ENCODE assay signal across 28 cellular contexts in genomic region chr5:167577616-167578015, GRCh38.
"Had no signal": no experiment of that assay in that cellular context is flagged by ENCODE, and none has a peak within 500 bp of the region (broad histone marks: within the 10 kb centered on the region; RNA-seq: fewer than 3 reads in every experiment).

No MANE protein-coding gene starts in this region.

- H3K36me3 Mint-ChIP-seq: naive thymus-derived CD4-positive, alpha-beta T cell; stimulated activated effector memory CD8-positive, alpha-beta T cell treated with anti-CD3 and anti-CD28 coated beads, Interleukin-12 subunit alpha, Interleukin-12 subunit beta, amount 100 ng/mL, for 72 hours had no signal

- H3K27ac Mint-ChIP-seq: naive thymus-derived CD4-positive, alpha-beta T cell; nephron; stimulated activated effector memory CD8-positive, alpha-beta T cell treated with anti-CD3 and anti-CD28 coated beads, Interleukin-12 subunit alpha, Interleukin-12 subunit beta, amount 100 ng/mL, for 72 hours; stimulated activated naive CD8-positive, alpha-beta T cell treated with anti-CD3 and anti-CD28 coated beads, Interleukin-15, Interleukin-2, amounts not matched to agents 100 ng/mL and 50 ng/mL, for 24 hours had no signal

- DNase-seq: dorsolateral prefrontal cortex; effector CD4-positive, alpha-beta T cell; foreskin fibroblast; gastrocnemius medialis; heart left ventricle; left cardiac atrium; left lung; mesenchymal stem cell; midbrain; naive thymus-derived CD4-positive, alpha-beta T cell; occipital lobe; ovary; posterior cingulate gyrus; psoas muscle; right cardiac atrium; sigmoid colon; stimulated activated CD4-positive, alpha-beta T cell treated with anti-CD3 and anti-CD28 coated beads, Interleukin-2, amount 100 ng/mL, for 24 hours; stimulated activated CD4-positive, alpha-beta T cell treated with anti-CD3 and anti-CD28 coated beads, Interleukin-4, amount 100 ng/mL, for 24 hours; transverse colon; upper lobe of right lung had no signal

- H3K27ac ChIP-seq: epithelial cell of prostate, gastrocnemius medialis, heart left ventricle, hepatocyte, left lung, ovary, psoas muscle, sigmoid colon, thoracic aorta, transverse colon, upper lobe of right lung, vagina had no signal

- H3K4me3 ChIP-seq: gastrocnemius medialis, heart left ventricle, hepatocyte, left lung, ovary, psoas muscle, sigmoid colon, thoracic aorta, transverse colon, upper lobe of right lung, vagina had no signal

- H3K4me3 Mint-ChIP-seq: naive thymus-derived CD4-positive, alpha-beta T cell; nephron; stimulated activated effector memory CD8-positive, alpha-beta T cell treated with anti-CD3 and anti-CD28 coated beads, Interleukin-12 subunit alpha, Interleukin-12 subunit beta, amount 100 ng/mL, for 72 hours; stimulated activated naive CD8-positive, alpha-beta T cell treated with anti-CD3 and anti-CD28 coated beads, Interleukin-15, Interleukin-2, amounts not matched to agents 100 ng/mL and 50 ng/mL, for 24 hours had no signal

- H3K36me3 ChIP-seq: gastrocnemius medialis, heart left ventricle, left lung, ovary, sigmoid colon, thoracic aorta, transverse colon, upper lobe of right lung, vagina had no signal

- H3K4me1 ChIP-seq: gastrocnemius medialis, left lung, psoas muscle, transverse colon had no signal

- H3K4me2 ChIP-seq: hepatocyte had no signal

- H3K9me3 Mint-ChIP-seq: nephron; stimulated activated naive CD8-positive, alpha-beta T cell treated with anti-CD3 and anti-CD28 coated beads, Interleukin-15, Interleukin-2, amounts not matched to agents 100 ng/mL and 50 ng/mL, for 24 hours had no signal

- H3K9me3 ChIP-seq: gastrocnemius medialis, heart left ventricle, left lung, ovary, psoas muscle, sigmoid colon, thoracic aorta, transverse colon, upper lobe of right lung, vagina had no signal

- ATAC-seq: esophagus mucosa; gastrocnemius medialis; heart left ventricle; left cardiac atrium; left lung; naive thymus-derived CD4-positive, alpha-beta T cell; psoas muscle; right cardiac atrium; stimulated activated effector memory CD8-positive, alpha-beta T cell treated with anti-CD3 and anti-CD28 coated beads, Interleukin-12 subunit alpha, Interleukin-12 subunit beta, amount 100 ng/mL, for 72 hours; upper lobe of right lung had no signal

- H3K27me3 ChIP-seq: ovary, vagina had no signal
